Comparison of ENCODE assay signal across 14 cellular contexts in the genomic region with DNA sequence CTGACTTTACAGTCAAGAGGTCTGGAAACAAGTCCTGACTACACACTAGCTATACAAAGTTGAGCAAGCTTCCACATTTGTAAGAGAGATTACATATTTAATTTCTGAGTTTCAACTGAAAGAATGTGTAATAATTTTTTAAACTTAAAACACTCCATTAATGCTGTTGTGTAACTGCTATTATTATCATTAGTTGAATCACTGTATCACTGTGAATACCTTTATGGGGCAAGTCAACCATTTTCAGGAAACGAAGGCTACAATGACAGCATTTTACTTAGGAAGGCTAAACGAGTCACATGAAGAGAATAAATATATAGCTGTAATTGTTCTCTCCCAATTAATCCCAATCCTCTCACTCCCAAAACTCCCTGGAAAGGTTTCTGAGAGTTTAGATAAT.
"Had no signal": no experiment of that assay in that cellular context is flagged by ENCODE, and none has a peak within 500 bp of the region (broad histone marks: within the 10 kb centered on the region; RNA-seq: fewer than 3 reads in every experiment).

No MANE protein-coding gene starts in this region.

- ATAC-seq: gastroesophageal sphincter, left lobe of liver, right cardiac atrium had no signal

- DNase-seq: cortex of kidney; glutamatergic neuron; islet precursor cell; posterior cingulate gyrus; right cardiac atrium; small intestine; stimulated activated CD4-positive, alpha-beta T cell treated with anti-CD3 and anti-CD28 coated beads, Interleukin-2, amount 100 ng/mL, for 48 hours; stimulated activated naive CD4-positive, alpha-beta T cell treated with Interleukin-2 at 50 U/mL for 16 hours had no signal

- H3K9me3 ChIP-seq: esophagus muscularis mucosa, gastroesophageal sphincter had no signal

- H3K27ac ChIP-seq: esophagus muscularis mucosa, gastroesophageal sphincter had no signal

- H3K9me3 Mint-ChIP-seq: central memory CD8-positive, alpha-beta T cell; mesothelial cell of epicardium; type B pancreatic cell had no signal

- H3K27me3 Mint-ChIP-seq: central memory CD8-positive, alpha-beta T cell; type B pancreatic cell had no signal

- H3K4me3 Mint-ChIP-seq: central memory CD8-positive, alpha-beta T cell; mesothelial cell of epicardium; type B pancreatic cell had no signal

- H3K4me3 ChIP-seq: esophagus muscularis mucosa, gastroesophageal sphincter had no signal

- H3K27me3 ChIP-seq: esophagus muscularis mucosa, gastroesophageal sphincter had no signal

- H3K27ac Mint-ChIP-seq: type B pancreatic cell had no signal
